ENCODE assay signal across 8 cellular contexts in genomic region chr13:102870677-102871415, GRCh38. TPM values are rescaled to one million over a fixed set of nuclear protein-coding genes. Genes with fewer than 3 reads are reported as not detected.
DNase-seq lines count a peak whose midpoint lies in the region; ATAC-seq and TF ChIP-seq lines count a peak whose summit lies in the region.

No MANE protein-coding gene starts in this region.

- POLR2A ChIA-PET in CD4-positive, alpha-beta memory T cell (lab: Charles Lee; ENCODE audit: partially characterized antibody), result interaction anchor here (0.9 to 1.2 kb wide), 2 partner anchors 16 to 25 kb away, joined by 3 to 6 read pairs; partner anchors contain the start of gene ERCC5
- POLR2A ChIA-PET in naive thymus-derived CD4-positive, alpha-beta T cell (lab: Charles Lee), result interaction anchor here (0.8 to 1.0 kb wide), 2 partner anchors 24 to 274 kb away, joined by 3 to 4 read pairs; partner anchors contain the start of genes ERCC5 and TPP2

- no peak overlapping the region for H3K27ac ChIP-seq in CD4-positive, alpha-beta memory T cell (ENCODE audit: low read depth, low read length)
- no peak overlapping the region for H3K27ac ChIP-seq in esophagus muscularis mucosa (replicated peaks in 1 of 4)
- H3K27ac ChIP-seq in naive thymus-derived CD4-positive, alpha-beta T cell (ENCODE audit: low read depth, low read length), result no peak overlapping the region
- H3K27ac ChIP-seq in testis, result no peak overlapping the region

- H3K27me3 Mint-ChIP-seq in CD4-positive, alpha-beta memory T cell, result no peaks in the 10 kb centered on the region
- H3K27me3 Mint-ChIP-seq in naive thymus-derived CD4-positive, alpha-beta T cell, result no peaks in the 10 kb centered on the region

- no peaks in the 10 kb centered on the region for H3K9me3 Mint-ChIP-seq in CD4-positive, alpha-beta memory T cell
- peaks cover 0 to 1% (median 0%) of the 10 kb centered on the region in 11 donors for H3K9me3 Mint-ChIP-seq in naive thymus-derived CD4-positive, alpha-beta T cell

- H3K4me1 Mint-ChIP-seq in CD4-positive, alpha-beta memory T cell, result peaks cover 18 to 35% (median 23%) of the 10 kb centered on the region in 4 donors
- H3K4me1 Mint-ChIP-seq in naive thymus-derived CD4-positive, alpha-beta T cell, result peaks cover 11 to 31% (median 25%) of the 10 kb centered on the region in 7 donors

- H3K4me3 Mint-ChIP-seq in CD4-positive, alpha-beta memory T cell, result peak overlapping the region in 3 of 8 donors; percentile 17 to 72 (median 56)
- no peak overlapping the region for H3K4me3 Mint-ChIP-seq in naive thymus-derived CD4-positive, alpha-beta T cell

- H3K36me3 ChIP-seq in CD4-positive, alpha-beta memory T cell (ENCODE audit: insufficient read depth, low read length), result peaks cover 55% of the 10 kb centered on the region
- H3K36me3 ChIP-seq in esophagus muscularis mucosa, result peaks cover 27 to 83% (median 61%) of the 10 kb centered on the region in 4 donors
- peaks cover 22 to 68% (median 24%) of the 10 kb centered on the region in 3 experiments for H3K36me3 ChIP-seq in naive thymus-derived CD4-positive, alpha-beta T cell (ENCODE audit: control insufficient read depth in 2 of 3, insufficient read depth in 3 of 3, low read length in 3 of 3)
- H3K36me3 ChIP-seq in testis (ENCODE audit: low read depth, missing control alignments), result no peaks in the 10 kb centered on the region

- peak overlapping the region in 6 of 7 donors; percentile 14 to 84 (median 80) for H3K27ac Mint-ChIP-seq in CD4-positive, alpha-beta memory T cell
- peak overlapping the region in 7 of 9 donors; percentile 21 to 87 (median 36) for H3K27ac Mint-ChIP-seq in naive thymus-derived CD4-positive, alpha-beta T cell

- TF ChIP-seq CTCF in esophagus muscularis mucosa (IDR thresholded peaks at IDR 0.05) (peak; percentile 55 to 81 (median 64)), testis (IDR thresholded peaks at IDR 0.05) (peak in 2 of 3 experiments; percentile 34 to 60)

- intact Hi-C loops in CD4-positive, alpha-beta memory T cell (cut with micrococcal nuclease), result no loop called here
- intact Hi-C loops in esophagus muscularis mucosa (cut with DNase I), result no loop called here
- intact Hi-C loops in naive thymus-derived CD4-positive, alpha-beta T cell (cut with micrococcal nuclease), result loop anchor here in 1 of 2 donors (1.0 to 2.0 kb wide), 2 partner anchors 24 to 291 kb away; partner anchors contain the start of gene ERCC5
- intact Hi-C loops in testis (cut with DNase I; ENCODE audit: low total_unique reads), result no loop called here

- no peak for TF ChIP-seq POLR2A in esophagus muscularis mucosa (IDR thresholded peaks at IDR 0.05; ENCODE audit: low read depth)
- no peak for TF ChIP-seq POLR2A in testis (IDR thresholded peaks at IDR 0.05)

- ATAC-seq in GM19023 (IDR thresholded peaks at IDR 0.05; ENCODE audit: unreplicated experiment) (peak; percentile 83), HG03159 (IDR thresholded peaks at IDR 0.05; ENCODE audit: unreplicated experiment) (peak; percentile 79)
- ATAC-seq in naive thymus-derived CD4-positive, alpha-beta T cell, result peak; percentile 77

- H3K4me3 ChIP-seq in CD4-positive, alpha-beta memory T cell (ENCODE audit: low read length in 2 of 2), result no peak overlapping the region
- H3K4me3 ChIP-seq in esophagus muscularis mucosa (no peak overlapping the region), testis (no peak overlapping the region)
- no peak overlapping the region for H3K4me3 ChIP-seq in naive thymus-derived CD4-positive, alpha-beta T cell (ENCODE audit: low read length)

- no peaks in the 10 kb centered on the region for H3K9me3 ChIP-seq in CD4-positive, alpha-beta memory T cell (ENCODE audit: control insufficient read depth in 1 of 2, low read length in 2 of 2)
- no peaks in the 10 kb centered on the region for H3K9me3 ChIP-seq in esophagus muscularis mucosa
- H3K9me3 ChIP-seq in naive thymus-derived CD4-positive, alpha-beta T cell (ENCODE audit: control insufficient read depth in 2 of 3, low read length in 3 of 3), result no peaks in the 10 kb centered on the region
- H3K9me3 ChIP-seq in testis, result no peaks in the 10 kb centered on the region

- peaks cover 14% of the 10 kb centered on the region for H3K4me1 ChIP-seq in CD4-positive, alpha-beta memory T cell (ENCODE audit: insufficient read depth, low read length)
- H3K4me1 ChIP-seq in esophagus muscularis mucosa, result peaks cover 10 to 14% (median 11%) of the 10 kb centered on the region in 4 donors
- H3K4me1 ChIP-seq in naive thymus-derived CD4-positive, alpha-beta T cell (ENCODE audit: control insufficient read depth in 2 of 2, insufficient read depth in 2 of 2, low read length in 2 of 2), result no peaks in the 10 kb centered on the region
- no peaks in the 10 kb centered on the region for H3K4me1 ChIP-seq in testis

- WGBS in esophagus muscularis mucosa, result 51% methylated on average over 21 of the region's 22 CpGs
- 44 to 49% methylated on average over 22 of the region's 22 CpGs for WGBS in testis, 2 donors

- CTCF ChIA-PET in CD4-positive, alpha-beta memory T cell (lab: Charles Lee; ENCODE audit: partially characterized antibody), result interaction anchor here (0.7 to 2.2 kb wide), 29 partner anchors 8 to 315 kb away, joined by 3 to 33 read pairs (median 4); no protein-coding TSS in a partner anchor
- CTCF ChIA-PET in naive thymus-derived CD4-positive, alpha-beta T cell (lab: Charles Lee), result interaction anchor here (0.6 to 1.6 kb wide), 10 partner anchors 9 to 302 kb away, joined by 3 to 5 read pairs (median 4); no protein-coding TSS in a partner anchor

- H3K27me3 ChIP-seq in CD4-positive, alpha-beta memory T cell (ENCODE audit: insufficient read depth, low read length), result no peaks in the 10 kb centered on the region
- H3K27me3 ChIP-seq in esophagus muscularis mucosa (no peaks in the 10 kb centered on the region), testis (no peaks in the 10 kb centered on the region)
- no peaks in the 10 kb centered on the region for H3K27me3 ChIP-seq in naive thymus-derived CD4-positive, alpha-beta T cell (ENCODE audit: control insufficient read depth in 2 of 2, insufficient read depth in 2 of 2, low read length in 2 of 2)

- peaks cover 49 to 80% of the 10 kb centered on the region in 2 donors for H3K36me3 Mint-ChIP-seq in CD4-positive, alpha-beta memory T cell
- H3K36me3 Mint-ChIP-seq in naive thymus-derived CD4-positive, alpha-beta T cell, result peaks cover 16 to 39% (median 26%) of the 10 kb centered on the region in 5 donors

- peak; percentile 36 to 49 (median 42) for DNase-seq in CD4-positive, alpha-beta memory T cell
- DNase-seq in NCI-H748 (lab: John Stamatoyannopoulos, UW; ENCODE audit: unreplicated experiment) (peak; percentile 54), activated T-cell treated with anti-CD3 and anti-CD28 coated beads for 4 hours (peak; percentile 25), esophagus muscularis mucosa (ENCODE audit: extremely low spot score) (no peak), testis (peak; percentile 70)
- DNase-seq in naive thymus-derived CD4-positive, alpha-beta T cell, result peak in 6 of 9 donors; percentile 27 to 51 (median 46)

- TF ChIP-seq EP300 in esophagus muscularis mucosa (IDR thresholded peaks at IDR 0.05), result no peak

RNA-seq across cellular contexts. Expression of gene ERCC5, which starts 25.0 kb away (rescaled TPM):
- total RNA-seq in CD4-positive, alpha-beta memory T cell, result 100 to 1,000 TPM; 134 to 136 TPM
- 10 to 100 TPM; 23.6 to 62.6 TPM for polyA plus RNA-seq in CD4-positive, alpha-beta memory T cell
- 10 to 100 TPM; 36.1 to 61.0 (median 44.0) TPM for total RNA-seq in esophagus muscularis mucosa
- 100 to 1,000 TPM in 3 of 5 experiments, 10 to 100 TPM in 2; 79.6 to 158 (median 123) TPM for total RNA-seq in naive thymus-derived CD4-positive, alpha-beta T cell
- polyA plus RNA-seq in naive thymus-derived CD4-positive, alpha-beta T cell, result 10 to 100 TPM; 48.6 to 62.9 TPM
- 10 to 100 TPM; 49.9 to 54.9 TPM for total RNA-seq in testis
- polyA plus RNA-seq in testis (ENCODE audit: insufficient read depth, low read depth, low replicate concordance), result 43.9 TPM
